In the genomic region with DNA sequence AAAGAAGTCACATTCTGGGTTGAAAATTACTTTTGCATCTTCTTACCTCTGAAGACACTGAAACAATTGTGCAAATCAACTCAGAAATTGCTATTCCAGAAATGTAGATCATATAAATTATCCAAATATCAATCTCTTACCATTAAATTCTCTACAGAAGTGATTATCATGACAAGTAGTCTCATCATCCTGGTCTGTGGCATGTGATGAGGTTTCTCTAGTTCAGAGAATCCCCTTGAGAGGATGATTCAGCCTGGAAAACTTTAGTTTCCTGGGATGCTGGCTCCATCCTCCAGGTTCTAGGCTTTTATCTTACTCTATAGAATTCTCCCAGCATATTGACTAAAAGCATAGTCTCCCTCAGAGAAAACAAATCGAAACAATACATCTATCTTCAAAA, we compare ENCODE assay signal across 22 cellular contexts.
A peak's percentile ranks its signal among the peaks of the same experiment; 100 is the strongest.
DNase-seq lines count a peak whose midpoint lies in the region; ATAC-seq and TF ChIP-seq lines count a peak whose summit lies in the region.
"Had no signal": no experiment of that assay in that cellular context is flagged by ENCODE, and none has a peak within 500 bp of the region (broad histone marks: within the 10 kb centered on the region; RNA-seq: fewer than 3 reads in every experiment).

No MANE protein-coding gene starts in this region.

- intact Hi-C loops in right cardiac atrium (cut with DNase I), result no loop called here

- no peaks in the 10 kb centered on the region for H3K36me3 ChIP-seq in ACC112 (ENCODE audit: insufficient read depth, low read length)
- H3K36me3 ChIP-seq in brain microvascular endothelial cell (replicated peaks), result no peaks in the 10 kb centered on the region
- H3K36me3 ChIP-seq in smooth muscle cell (ENCODE audit: low read depth), result no peaks in the 10 kb centered on the region
- H3K36me3 ChIP-seq: HAP-1, left ventricle myocardium inferior, upper lobe of left lung had no signal

- no peaks in the 10 kb centered on the region for H4K20me1 ChIP-seq in smooth muscle cell (ENCODE audit: low read depth)

- DNase-seq in HS-5 (ENCODE audit: low read depth), result peak; percentile 78
- peak; percentile 71 for DNase-seq in brain microvascular endothelial cell
- DNase-seq in kidney tubule cell (ENCODE audit: low spot score), result peak; percentile 44
- DNase-seq in right cardiac atrium, result no peak
- no peak for DNase-seq in stimulated activated CD4-positive, alpha-beta T cell treated with anti-CD3 and anti-CD28 coated beads, Interleukin-12 subunit alpha, Interleukin-12 subunit beta, amount 100 ng/mL, for 4 hours
- no peak for DNase-seq in CD1c-positive myeloid dendritic cell (ENCODE audit: extremely low spot score)
- DNase-seq in smooth muscle cell (lab: John Stamatoyannopoulos, UW; ENCODE audit: unreplicated experiment), result no peak
- DNase-seq: activated naive CD4-positive, alpha-beta T cell treated with anti-CD3 and anti-CD28 coated beads, Interleukin-2, amount 10 ng/mL, durations not matched to agents 7 days and 5 days; AML-193; central memory CD4-positive, alpha-beta T cell; DMS153; Kasumi-1; left ventricle myocardium inferior; natural killer cell; NCI-H187; NCI-H524; stimulated activated CD4-positive, alpha-beta T cell treated with anti-CD3 and anti-CD28 coated beads, Interleukin-4, amount 100 ng/mL, for 4 hours; upper lobe of left lung had no signal

- H3K9me3 ChIP-seq in right cardiac atrium (ENCODE audit: control insufficient read depth, low read length) (no peaks in the 10 kb centered on the region), smooth muscle cell (replicated peaks; ENCODE audit: low read depth) (no peaks in the 10 kb centered on the region)
- H3K9me3 ChIP-seq: HAP-1, left ventricle myocardium inferior, upper lobe of left lung had no signal

- H3F3A ChIP-seq in smooth muscle cell (ENCODE audit: low read depth), result no peaks in the 10 kb centered on the region

- no peaks in the 10 kb centered on the region for H3K27me3 ChIP-seq in ACC112 (ENCODE audit: insufficient read depth, low read length)
- no peaks in the 10 kb centered on the region for H3K27me3 ChIP-seq in brain microvascular endothelial cell (replicated peaks)
- H3K27me3 ChIP-seq in right cardiac atrium (ENCODE audit: control insufficient read depth, insufficient read depth), result no peaks in the 10 kb centered on the region
- H3K27me3 ChIP-seq in smooth muscle cell (ENCODE audit: low read depth), result no peaks in the 10 kb centered on the region
- H3K27me3 ChIP-seq: upper lobe of left lung had no signal

- WGBS in right cardiac atrium, result 90% methylated on average over 1 of the region's 1 CpG
- WGBS in smooth muscle cell (ENCODE audit: low lambda C conversion rate), result 83% methylated on average over 1 of the region's 1 CpG

- H3K9ac ChIP-seq in smooth muscle cell (ENCODE audit: low read depth), result no peak overlapping the region

- H3K79me2 ChIP-seq in ACC112 (ENCODE audit: control insufficient read depth, insufficient read depth, low read length, unreplicated experiment) (no peaks in the 10 kb centered on the region), smooth muscle cell (ENCODE audit: low read depth) (no peaks in the 10 kb centered on the region)

- TF ChIP-seq CTCF in brain microvascular endothelial cell (IDR thresholded peaks at IDR 0.05; ENCODE audit: low read depth, low read length, missing control alignments) (no peak), smooth muscle cell (IDR thresholded peaks at IDR 0.05; ENCODE audit: borderline replicate concordance, insufficient read depth, poor library complexity, severe bottlenecking) (no peak)

- no peak for ATAC-seq in right cardiac atrium
- ATAC-seq: activated CD4-positive, CD25-positive, alpha-beta regulatory T cell treated with anti-CD3 and anti-CD28 coated beads, Interleukin-2, amount 50 U/mL, for 24 hours; natural killer cell had no signal

- H3K4me1 ChIP-seq in ACC112 (ENCODE audit: control insufficient read depth, insufficient read depth, low read length, unreplicated experiment) (peaks cover 28% of the 10 kb centered on the region), right cardiac atrium (ENCODE audit: control insufficient read depth, insufficient read depth, low read length) (no peaks in the 10 kb centered on the region), smooth muscle cell (ENCODE audit: low read depth) (peaks cover 9% of the 10 kb centered on the region)
- H3K4me1 ChIP-seq: HAP-1, left ventricle myocardium inferior, upper lobe of left lung had no signal

- peak overlapping the region; percentile 84 for H2AFZ ChIP-seq in ACC112 (ENCODE audit: low read length, unreplicated experiment)
- H2AFZ ChIP-seq in smooth muscle cell (ENCODE audit: low read depth), result no peak overlapping the region

- in situ Hi-C loops in brain microvascular endothelial cell (cut with HindIII; ENCODE audit: low pct_ligation_motif_present, low sequenced_read_pairs), result no loop called here

- no peak overlapping the region for H3K4me2 ChIP-seq in smooth muscle cell

- H3K4me3 ChIP-seq in ACC112 (ENCODE audit: low read depth, low read length) (peak overlapping the region; percentile 50; the same call in 1 of the 2 replicates), brain microvascular endothelial cell (ENCODE audit: low read depth, low read length) (no peak overlapping the region), right cardiac atrium (ENCODE audit: low read length) (no peak overlapping the region), smooth muscle cell (no peak overlapping the region)
- H3K4me3 ChIP-seq: HAP-1, left ventricle myocardium inferior, upper lobe of left lung had no signal

- H3K27ac ChIP-seq in ACC112 (ENCODE audit: low read depth, low read length) (peak overlapping the region; percentile 95), brain microvascular endothelial cell (peak overlapping the region; percentile 57), right cardiac atrium (ENCODE audit: low read length) (no peak overlapping the region), smooth muscle cell (ENCODE audit: low read depth) (no peak overlapping the region)
- H3K27ac ChIP-seq: HL-60, left ventricle myocardium inferior, upper lobe of left lung had no signal

Comparison
In these comparisons a context has a peak if more than half of its experiments do, and no peak if none do; other contexts are left out.
1. H3K27ac ChIP-seq: peak in ACC112 (single experiment) and brain microvascular endothelial cell (single experiment); none in right cardiac atrium (single experiment) and smooth muscle cell (single experiment).
2. DNase-seq: peak in HS-5 (single experiment), brain microvascular endothelial cell (single experiment) and kidney tubule cell (single experiment); none in right cardiac atrium (0 of 3), stimulated activated CD4-positive, alpha-beta T cell treated with anti-CD3 and anti-CD28 coated beads, Interleukin-12 subunit alpha, Interleukin-12 subunit beta, amount 100 ng/mL, for 4 hours (single experiment), CD1c-positive myeloid dendritic cell (single experiment) and smooth muscle cell (single experiment).